Comparison of ENCODE assay signal across 26 cellular contexts in the genomic region with DNA sequence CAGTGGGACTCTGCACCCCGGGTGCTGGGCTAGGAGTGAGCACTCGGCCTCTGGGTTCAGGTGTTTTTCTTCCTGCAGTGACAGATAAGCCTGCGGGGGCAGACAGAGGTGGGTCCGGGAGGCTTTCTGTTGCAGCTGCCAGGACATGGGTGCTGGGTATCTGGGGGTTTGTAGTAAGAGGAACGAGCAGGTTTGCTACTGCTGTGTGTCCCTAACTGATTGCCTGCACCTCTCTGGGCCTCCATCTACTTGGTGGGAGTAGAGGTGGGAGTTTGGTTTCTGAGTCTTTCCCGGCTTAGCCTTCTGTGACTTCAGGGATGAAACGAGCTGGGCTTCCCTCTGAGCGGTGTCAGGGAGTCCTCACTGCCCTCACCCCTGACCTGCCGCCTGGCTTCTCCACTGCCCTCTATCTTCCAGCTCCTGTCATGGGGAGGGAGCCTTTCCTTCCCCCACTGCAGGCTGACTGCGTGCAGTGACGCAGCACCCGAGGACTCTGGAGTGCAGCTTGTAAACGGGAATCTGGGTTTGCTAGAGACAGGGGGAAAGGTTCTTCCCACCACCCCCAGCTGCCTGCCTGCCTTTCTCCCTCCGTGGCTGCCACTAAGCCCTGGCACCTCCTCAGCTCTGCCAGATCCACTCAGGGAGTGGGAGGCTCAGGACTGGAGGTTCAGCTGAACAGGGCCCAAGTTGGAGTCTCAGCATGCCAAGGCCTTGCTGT. TPM values are rescaled to one million over a fixed set of nuclear protein-coding genes. Genes with fewer than 3 reads are reported as not detected.
DNase-seq lines count a peak whose midpoint lies in the region; ATAC-seq and TF ChIP-seq lines count a peak whose summit lies in the region.
"Had no signal": no experiment of that assay in that cellular context is flagged by ENCODE, and none has a peak within 500 bp of the region (broad histone marks: within the 10 kb centered on the region; RNA-seq: fewer than 3 reads in every experiment).

No MANE protein-coding gene starts in this region.

- TF ChIP-seq CTCF in RWPE2 (IDR thresholded peaks at IDR 0.05; ENCODE audit: poor library complexity, severe bottlenecking): no peak
- TF ChIP-seq CTCF in endodermal cell (conservative IDR thresholded peaks at IDR 0.05): no peak
- no peak for TF ChIP-seq CTCF in spleen (IDR thresholded peaks at IDR 0.05 in 8 of 11, conservative IDR thresholded peaks at IDR 0.05 in 3 of 11)
- TF ChIP-seq CTCF in tibial nerve (IDR thresholded peaks at IDR 0.05): no peak
- TF ChIP-seq CTCF in GM13977 (IDR thresholded peaks at IDR 0.05; ENCODE audit: extremely low read depth, insufficient read depth, missing control alignments): no peak

- CTCF ChIA-PET in activated CD4-positive, alpha-beta memory T cell treated with anti-CD3 and anti-CD28 coated beads, Interleukin-2, amount 10 ng/mL, durations not matched to agents 7 days and 5 days (lab: Charles Lee): no interaction called here
- CTCF ChIA-PET in activated CD4-positive, alpha-beta memory T cell treated with anti-CD3 and anti-CD28 coated beads for 36 hours (lab: Charles Lee): no interaction called here

- in situ Hi-C loops in GM13977 (cut with MboI; ENCODE audit: low pct_unique_long_range_greater_than_20kb, low sequenced_read_pairs, unreplicated experiment): no loop called here

- no peak overlapping the region for H3K9ac ChIP-seq in endodermal cell (ENCODE audit: extremely low read depth, low read length, poor library complexity, severe bottlenecking)

- intact Hi-C loops in activated CD4-positive, alpha-beta memory T cell treated with anti-CD3 and anti-CD28 coated beads for 36 hours (cut with micrococcal nuclease): no loop called here
- intact Hi-C loops in spleen (cut with DNase I; ENCODE audit: low total_unique reads): no loop called here

- WGBS in endodermal cell (ENCODE audit: insufficient coverage in 1 of 2, insufficient read length in 1 of 2), 2 experiments: 83% methylated on average over 5 to 14 of the region's 14 CpGs
- WGBS in spleen, 5 donors: 40 to 71% (median 43%) methylated on average over 12 to 14 of the region's 14 CpGs
- WGBS in tibial nerve, 2 donors: 38 to 39% methylated on average over 14 of the region's 14 CpGs

- H3K27ac Mint-ChIP-seq in activated CD4-positive, alpha-beta memory T cell treated with anti-CD3 and anti-CD28 coated beads, Interleukin-2, amount 10 ng/mL, durations not matched to agents 7 days and 5 days: no peak overlapping the region
- H3K27ac Mint-ChIP-seq in activated CD4-positive, alpha-beta memory T cell treated with anti-CD3 and anti-CD28 coated beads for 36 hours: no peak overlapping the region
- H3K27ac Mint-ChIP-seq in endodermal cell: no peak overlapping the region
- H3K27ac Mint-ChIP-seq: nephron; stimulated activated memory B cell treated with anti-CD40 and anti-IgM and Interleukin-4, amounts not matched to agents 10 μg/mL and 1 μg/mL and 100 μg/mL, for 72 hours had no signal

- H3K4me1 Mint-ChIP-seq in activated CD4-positive, alpha-beta memory T cell treated with anti-CD3 and anti-CD28 coated beads, Interleukin-2, amount 10 ng/mL, durations not matched to agents 7 days and 5 days: no peaks in the 10 kb centered on the region
- H3K4me1 Mint-ChIP-seq in activated CD4-positive, alpha-beta memory T cell treated with anti-CD3 and anti-CD28 coated beads for 36 hours (ENCODE audit: low read depth): no peaks in the 10 kb centered on the region
- H3K4me1 Mint-ChIP-seq in endodermal cell: no peaks in the 10 kb centered on the region
- H3K4me1 Mint-ChIP-seq: nephron; stimulated activated memory B cell treated with anti-CD40 and anti-IgM and Interleukin-4, amounts not matched to agents 10 μg/mL and 1 μg/mL and 100 μg/mL, for 72 hours had no signal

- H3K27me3 ChIP-seq in RWPE2 (ENCODE audit: insufficient read depth, poor library complexity, severe bottlenecking) (peaks cover 32% of the 10 kb centered on the region), endodermal cell (ENCODE audit: control insufficient read depth, insufficient read depth, low read length, poor library complexity, severe bottlenecking) (peaks cover 27% of the 10 kb centered on the region), spleen (replicated peaks in 1 of 7) (peaks cover under 1 to 73% (median 10%) of the 10 kb centered on the region in 7 donors), tibial nerve (peaks cover 0 to 60% of the 10 kb centered on the region in 2 donors)
- H3K27me3 ChIP-seq: pancreas, right atrium auricular region, vagina had no signal

- H3K4me1 ChIP-seq in RWPE2 (ENCODE audit: insufficient read depth, poor library complexity, severe bottlenecking) (no peaks in the 10 kb centered on the region), endodermal cell (ENCODE audit: control insufficient read depth, insufficient read depth, low read length) (no peaks in the 10 kb centered on the region), spleen (no peaks in the 10 kb centered on the region), tibial nerve (no peaks in the 10 kb centered on the region)
- H3K4me1 ChIP-seq: pancreas, Peyer's patch, right atrium auricular region, vagina had no signal

- peaks cover 21% of the 10 kb centered on the region for H3K27me3 Mint-ChIP-seq in activated CD4-positive, alpha-beta memory T cell treated with anti-CD3 and anti-CD28 coated beads, Interleukin-2, amount 10 ng/mL, durations not matched to agents 7 days and 5 days
- H3K27me3 Mint-ChIP-seq in activated CD4-positive, alpha-beta memory T cell treated with anti-CD3 and anti-CD28 coated beads for 36 hours: peaks cover 20% of the 10 kb centered on the region
- peaks cover 30% of the 10 kb centered on the region for H3K27me3 Mint-ChIP-seq in endodermal cell (ENCODE audit: insufficient read depth)

- H3K4me3 Mint-ChIP-seq in activated CD4-positive, alpha-beta memory T cell treated with anti-CD3 and anti-CD28 coated beads, Interleukin-2, amount 10 ng/mL, durations not matched to agents 7 days and 5 days: no peak overlapping the region
- H3K4me3 Mint-ChIP-seq in activated CD4-positive, alpha-beta memory T cell treated with anti-CD3 and anti-CD28 coated beads for 36 hours: no peak overlapping the region
- no peak overlapping the region for H3K4me3 Mint-ChIP-seq in endodermal cell
- H3K4me3 Mint-ChIP-seq: nephron; stimulated activated memory B cell treated with anti-CD40 and anti-IgM and Interleukin-4, amounts not matched to agents 10 μg/mL and 1 μg/mL and 100 μg/mL, for 72 hours had no signal

- peak; percentile 11 for DNase-seq in activated CD4-positive, alpha-beta memory T cell treated with anti-CD3 and anti-CD28 coated beads, Interleukin-2, amount 10 ng/mL, durations not matched to agents 7 days and 5 days
- DNase-seq in activated CD4-positive, alpha-beta memory T cell treated with anti-CD3 and anti-CD28 coated beads for 36 hours: no peak
- DNase-seq in RWPE2 (ENCODE audit: low spot score): peak; percentile 77
- DNase-seq in endodermal cell: peak; percentile 40
- peak; percentile 45 for DNase-seq in spleen
- DNase-seq in tibial nerve (ENCODE audit: low spot score in 2 of 2): no peak
- DNase-seq in GM13977 (ENCODE audit: low spot score): no peak
- DNase-seq: activated effector memory CD4-positive, alpha-beta T cell treated with Interleukin-2 at 50 U/mL for 16 hours; KG1; MM.1S; NCI-H1417; NCI-H2029 treated with DMSO at 0.1 percent for 48 hours; NCI-H226; NCI-H69; pancreas; SIG-M5; stimulated activated CD4-positive, alpha-beta T cell treated with anti-CD3 and anti-CD28 coated beads, Interleukin-4, amount 100 ng/mL, for 24 hours had no signal

- no peaks in the 10 kb centered on the region for H3K9me3 Mint-ChIP-seq in activated CD4-positive, alpha-beta memory T cell treated with anti-CD3 and anti-CD28 coated beads, Interleukin-2, amount 10 ng/mL, durations not matched to agents 7 days and 5 days
- H3K9me3 Mint-ChIP-seq in activated CD4-positive, alpha-beta memory T cell treated with anti-CD3 and anti-CD28 coated beads for 36 hours: no peaks in the 10 kb centered on the region
- H3K9me3 Mint-ChIP-seq in endodermal cell: no peaks in the 10 kb centered on the region
- H3K9me3 Mint-ChIP-seq: nephron had no signal

- no peaks in the 10 kb centered on the region for H3K36me3 Mint-ChIP-seq in activated CD4-positive, alpha-beta memory T cell treated with anti-CD3 and anti-CD28 coated beads, Interleukin-2, amount 10 ng/mL, durations not matched to agents 7 days and 5 days (ENCODE audit: low read depth)
- no peaks in the 10 kb centered on the region for H3K36me3 Mint-ChIP-seq in activated CD4-positive, alpha-beta memory T cell treated with anti-CD3 and anti-CD28 coated beads for 36 hours
- H3K36me3 Mint-ChIP-seq in endodermal cell (ENCODE audit: low read depth): no peaks in the 10 kb centered on the region
- H3K36me3 Mint-ChIP-seq: stimulated activated memory B cell treated with anti-CD40 and anti-IgM and Interleukin-4, amounts not matched to agents 10 μg/mL and 1 μg/mL and 100 μg/mL, for 72 hours had no signal

- no peak for TF ChIP-seq POLR2A in spleen (IDR thresholded peaks at IDR 0.05)
- TF ChIP-seq POLR2A in tibial nerve (IDR thresholded peaks at IDR 0.05): no peak

- H3K36me3 ChIP-seq in RWPE2 (ENCODE audit: low read depth): no peaks in the 10 kb centered on the region
- no peaks in the 10 kb centered on the region for H3K36me3 ChIP-seq in endodermal cell (ENCODE audit: control insufficient read depth, insufficient read depth, low read length)
- no peaks in the 10 kb centered on the region for H3K36me3 ChIP-seq in spleen
- no peaks in the 10 kb centered on the region for H3K36me3 ChIP-seq in tibial nerve
- H3K36me3 ChIP-seq: pancreas, Peyer's patch, right atrium auricular region, vagina had no signal

- H3K9me3 ChIP-seq in RWPE2 (ENCODE audit: severe bottlenecking): no peaks in the 10 kb centered on the region
- H3K9me3 ChIP-seq in endodermal cell (ENCODE audit: control insufficient read depth, low read length): no peaks in the 10 kb centered on the region
- H3K9me3 ChIP-seq in spleen: no peaks in the 10 kb centered on the region
- H3K9me3 ChIP-seq in tibial nerve: no peaks in the 10 kb centered on the region
- H3K9me3 ChIP-seq: pancreas, Peyer's patch, right atrium auricular region, vagina had no signal

- ATAC-seq in RWPE2 (ENCODE audit: low read depth): no peak
- ATAC-seq in GM21367 (IDR thresholded peaks at IDR 0.05; ENCODE audit: unreplicated experiment): no peak
- ATAC-seq: HCT116; pancreas; stimulated activated memory B cell treated with anti-CD40 and anti-IgM and Interleukin-4, amounts not matched to agents 10 μg/mL and 1 μg/mL and 100 μg/mL, for 72 hours had no signal

- H3K4me3 ChIP-seq in RWPE2 (ENCODE audit: severe bottlenecking) (no peak overlapping the region), endodermal cell (ENCODE audit: low read length) (no peak overlapping the region), spleen (no peak overlapping the region), tibial nerve (no peak overlapping the region)
- H3K4me3 ChIP-seq: lung, pancreas, Peyer's patch, right atrium auricular region, vagina had no signal

- POLR2A ChIA-PET in activated CD4-positive, alpha-beta memory T cell treated with anti-CD3 and anti-CD28 coated beads, Interleukin-2, amount 10 ng/mL, durations not matched to agents 7 days and 5 days (lab: Charles Lee): no interaction called here
- POLR2A ChIA-PET in activated CD4-positive, alpha-beta memory T cell treated with anti-CD3 and anti-CD28 coated beads for 36 hours (lab: Charles Lee): no interaction called here

- no peak overlapping the region for H3K27ac ChIP-seq in RWPE2 (ENCODE audit: poor library complexity, severe bottlenecking)
- H3K27ac ChIP-seq in endodermal cell (ENCODE audit: low read depth, low read length): no peak overlapping the region
- no peak overlapping the region for H3K27ac ChIP-seq in spleen
- H3K27ac ChIP-seq in tibial nerve: no peak overlapping the region
- H3K27ac ChIP-seq: 22Rv1, pancreas, Peyer's patch, right atrium auricular region, vagina had no signal

- no peak for TF ChIP-seq EP300 in tibial nerve (IDR thresholded peaks at IDR 0.05)

RNA-seq across cellular contexts. Expression of a gene that starts 6.7 kb away (rescaled TPM):
- total RNA-seq in activated CD4-positive, alpha-beta memory T cell treated with anti-CD3 and anti-CD28 coated beads, Interleukin-2, amount 10 ng/mL, durations not matched to agents 7 days and 5 days: 10 to 100 TPM; 40.2 to 44.2 TPM
- total RNA-seq in activated CD4-positive, alpha-beta memory T cell treated with anti-CD3 and anti-CD28 coated beads for 36 hours: 10 to 100 TPM; 18.5 to 18.8 TPM
- total RNA-seq in endodermal cell (10 to 100 TPM; 62.9 to 78.2 TPM), spleen (10 to 100 TPM; 44.5 to 60.9 (median 47.7) TPM), tibial nerve (10 to 100 TPM; 46.1 to 97.5 (median 52.5) TPM)
- 94.6 TPM for polyA plus RNA-seq in endodermal cell (2013, experiment 1 of 2)
- polyA plus RNA-seq in endodermal cell (2013, experiment 2 of 2): 90.8 TPM
- polyA plus RNA-seq in spleen: 10 to 100 TPM; 12.0 to 28.4 (median 23.7) TPM

Comparison
In these comparisons a context has a peak if more than half of its experiments do, and no peak if none do; other contexts are left out.
1. DNase-seq: peak in activated CD4-positive, alpha-beta memory T cell treated with anti-CD3 and anti-CD28 coated beads, Interleukin-2, amount 10 ng/mL, durations not matched to agents 7 days and 5 days (single experiment), RWPE2 (single experiment), endodermal cell (single experiment) and spleen (single experiment); none in activated CD4-positive, alpha-beta memory T cell treated with anti-CD3 and anti-CD28 coated beads for 36 hours (single experiment), tibial nerve (0 of 2) and GM13977 (single experiment).